ENCODE assay signal across 8 cellular contexts in genomic region chr3:136752046-136752326, GRCh38. TPM values are rescaled to one million over a fixed set of nuclear protein-coding genes. Genes with fewer than 3 reads are reported as not detected.
A peak's percentile ranks its signal among the peaks of the same experiment; 100 is the strongest.
DNase-seq lines count a peak whose midpoint lies in the region; ATAC-seq, FAIRE-seq and TF ChIP-seq lines count a peak whose summit lies in the region.

No MANE protein-coding gene starts in this region.

- ATAC-seq in lung (ENCODE audit: insufficient read depth, low FRiP score), result peak; percentile 32

- CTCF ChIA-PET in HEK293T (lab: Yijun Ruan, JAX), result interaction anchor here (0.5 to 3.7 kb wide), 23 partner anchors 10 to 681 kb away, joined by 3 to 28 read pairs (median 4); partner anchors contain the start of gene MSL2

- H3K36me3 ChIP-seq in lung (ENCODE audit: control insufficient read depth in 2 of 2, insufficient read depth in 2 of 2, low read length in 2 of 2), result peaks cover 0 to 1% of the 10 kb centered on the region in 2 donors

- H3K9me3 Mint-ChIP-seq in activated CD4-positive, alpha-beta T cell treated with anti-CD3 and anti-CD28 coated beads, Interleukin-2, amount 10 ng/mL, durations not matched to agents 24 days and 14 days, result no peaks in the 10 kb centered on the region

- POLR2A ChIA-PET in HEK293T (lab: Yijun Ruan, JAX), result interaction anchor here (0.6 to 3.2 kb wide), 45 partner anchors 10 to 680 kb away, joined by 3 to 36 read pairs (median 5); partner anchors contain the start of genes MSL2, NCK1 and SLC35G2

- H3K27me3 Mint-ChIP-seq in activated CD4-positive, alpha-beta T cell treated with anti-CD3 and anti-CD28 coated beads, Interleukin-2, amount 10 ng/mL, durations not matched to agents 24 days and 14 days, result no peaks in the 10 kb centered on the region

- H3K27ac ChIP-seq in lung (ENCODE audit: low read depth in 1 of 2, low read length in 1 of 2), result peak overlapping the region; percentile 97 to 99

- 1% methylated on average over 31 to 41 of the region's 41 CpGs for WGBS in lung, 2 donors

- H3K9me3 ChIP-seq in lung (ENCODE audit: control insufficient read depth in 2 of 2, insufficient read depth in 1 of 2, low read length in 1 of 2), result no peaks in the 10 kb centered on the region

- H3K36me3 Mint-ChIP-seq in activated CD4-positive, alpha-beta T cell treated with anti-CD3 and anti-CD28 coated beads, Interleukin-2, amount 10 ng/mL, durations not matched to agents 24 days and 14 days (ENCODE audit: low read depth), result no peaks in the 10 kb centered on the region

- H3K27ac Mint-ChIP-seq in activated CD4-positive, alpha-beta T cell treated with anti-CD3 and anti-CD28 coated beads, Interleukin-2, amount 10 ng/mL, durations not matched to agents 24 days and 14 days, result peak overlapping the region; percentile 95

- intact Hi-C loops in activated CD4-positive, alpha-beta T cell treated with anti-CD3 and anti-CD28 coated beads, Interleukin-2, amount 10 ng/mL, durations not matched to agents 24 days and 14 days (cut with micrococcal nuclease), result loop anchor here (1.0 to 5.0 kb wide), 10 partner anchors 35 to 556 kb away; partner anchors contain the start of genes MSL2, NCK1 and PCCB

- no peak for FAIRE-seq in urothelium cell line (lab: Jason Lieb, UNC)

- peaks cover 34% of the 10 kb centered on the region for H3K4me1 Mint-ChIP-seq in activated CD4-positive, alpha-beta T cell treated with anti-CD3 and anti-CD28 coated beads, Interleukin-2, amount 10 ng/mL, durations not matched to agents 24 days and 14 days

- DNase-seq in activated CD4-positive, alpha-beta T cell treated with anti-CD3 and anti-CD28 coated beads, Interleukin-2, amount 10 ng/mL, durations not matched to agents 24 days and 14 days, result no peak
- no peak for DNase-seq in activated CD4-positive, alpha-beta T cell treated with anti-CD3 and anti-CD28 coated beads for 48 hours
- DNase-seq in HEK293T (ENCODE audit: extremely low spot score), result peak; percentile 40
- peak; percentile 83 for DNase-seq in NCI-H2227 (lab: John Stamatoyannopoulos, UW; ENCODE audit: unreplicated experiment)
- no peak for DNase-seq in cardiac fibroblast (ENCODE audit: low read depth in 2 of 2)
- DNase-seq in lung (ENCODE audit: low spot score), result no peak
- peak; percentile 40 for DNase-seq in urothelium cell line (ENCODE audit: low spot score)
- no peak for DNase-seq in stimulated activated CD4-positive, alpha-beta T cell treated with anti-CD3 and anti-CD28 coated beads, Interleukin-1b, Interleukin-23, amount 100 ng/mL, for 48 hours

- TF ChIP-seq CTCF in cardiac fibroblast (IDR thresholded peaks at IDR 0.05; ENCODE audit: low read depth, low read length) (no peak), lung (IDR thresholded peaks at IDR 0.05; ENCODE audit: control extremely low read depth, extremely low read depth) (no peak)

- H3K4me1 ChIP-seq in lung (ENCODE audit: control insufficient read depth in 2 of 2, insufficient read depth in 2 of 2, low read length in 2 of 2), result peaks cover 6 to 10% of the 10 kb centered on the region in 2 donors

- peak overlapping the region; percentile 81 for H3K4me3 Mint-ChIP-seq in activated CD4-positive, alpha-beta T cell treated with anti-CD3 and anti-CD28 coated beads, Interleukin-2, amount 10 ng/mL, durations not matched to agents 24 days and 14 days

- H3K27me3 ChIP-seq in lung (ENCODE audit: control insufficient read depth, insufficient read depth), result no peaks in the 10 kb centered on the region

- H3K4me3 ChIP-seq in cardiac fibroblast (replicated peaks in 1 of 2; ENCODE audit: low read depth in 2 of 2, low read length in 2 of 2), result peak overlapping the region; percentile 60 to 70
- H3K4me3 ChIP-seq in lung, result peak overlapping the region; percentile 82

TF ChIP-seq in HEK293T, 16 proteins besides CTCF, POLR2A, EP300 and RAD21:
- TF ChIP-seq NFRKB (IDR thresholded peaks at IDR 0.05) (peak; percentile 60; the same call in 1 of the 2 replicates), L3MBTL2 (conservative IDR thresholded peaks at IDR 0.05) (peak; percentile 73), PKNOX1 (IDR thresholded peaks at IDR 0.05) (no peak), FOXA1 (IDR thresholded peaks at IDR 0.05) (no peak), ELF4 (IDR thresholded peaks at IDR 0.05) (no peak)

RNA-seq across cellular contexts. Expression of gene STAG1, which starts 0.2 kb away (rescaled TPM):
- total RNA-seq in activated CD4-positive, alpha-beta T cell treated with anti-CD3 and anti-CD28 coated beads, Interleukin-2, amount 10 ng/mL, durations not matched to agents 24 days and 14 days, result 41.3 and 46.2 TPM in 2 replicates
- 10 to 100 TPM; 29.4 to 90.0 TPM for total RNA-seq in lung
- 10 to 100 TPM in 1 of 2 donors, 1 to 10 TPM in 1; 8.1 to 11.7 TPM for polyA plus RNA-seq in lung

Comparison
In these comparisons a context has a peak if more than half of its experiments do, and no peak if none do; other contexts are left out.
1. DNase-seq: peak in HEK293T (single experiment), NCI-H2227 (single experiment) and urothelium cell line (single experiment); none in activated CD4-positive, alpha-beta T cell treated with anti-CD3 and anti-CD28 coated beads, Interleukin-2, amount 10 ng/mL, durations not matched to agents 24 days and 14 days (single experiment), activated CD4-positive, alpha-beta T cell treated with anti-CD3 and anti-CD28 coated beads for 48 hours (single experiment), cardiac fibroblast (0 of 2), lung (single experiment) and stimulated activated CD4-positive, alpha-beta T cell treated with anti-CD3 and anti-CD28 coated beads, Interleukin-1b, Interleukin-23, amount 100 ng/mL, for 48 hours (single experiment).